9 cellular contexts compared by ENCODE assay signal in the genomic region with DNA sequence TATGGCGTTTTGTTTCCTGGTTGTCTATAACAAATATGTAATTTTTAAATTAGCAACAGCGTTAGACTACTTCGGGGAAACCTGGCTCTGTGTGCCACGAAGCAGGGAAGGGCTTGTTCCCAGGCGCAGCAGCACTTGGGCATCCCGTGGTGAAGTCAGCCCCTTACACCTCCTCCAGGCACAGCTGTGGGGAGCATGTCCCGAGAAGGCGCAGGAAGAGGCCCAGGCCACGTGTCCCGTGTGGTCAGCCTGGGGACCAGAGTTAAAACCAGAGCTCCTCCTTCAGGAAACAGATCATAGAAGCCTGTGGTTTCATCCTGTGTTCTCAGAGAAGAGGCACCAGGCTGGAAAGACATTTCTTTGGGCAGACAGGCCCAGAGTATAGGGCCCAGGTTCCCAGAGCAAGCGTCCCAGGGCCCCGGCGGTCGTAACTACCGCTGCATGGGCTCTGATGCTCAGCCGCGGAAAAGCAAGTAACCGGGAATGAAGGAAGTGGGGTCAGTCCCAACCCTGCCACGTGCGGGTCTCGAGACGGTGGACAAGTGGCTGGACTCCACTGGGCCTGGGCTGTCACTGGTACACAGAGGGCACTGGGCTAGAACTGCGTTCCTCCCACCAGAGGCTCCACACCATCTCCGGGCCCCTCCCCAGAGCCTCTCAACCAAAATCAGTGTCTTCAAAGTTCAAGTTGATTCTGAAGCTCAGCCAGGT. TPM values are rescaled to one million over a fixed set of nuclear protein-coding genes. Genes with fewer than 3 reads are reported as not detected.
DNase-seq lines count a peak whose midpoint lies in the region; ATAC-seq, FAIRE-seq and TF ChIP-seq lines count a peak whose summit lies in the region.
"Had no signal": no experiment of that assay in that cellular context is flagged by ENCODE, and none has a peak within 500 bp of the region (broad histone marks: within the 10 kb centered on the region; RNA-seq: fewer than 3 reads in every experiment).

No MANE protein-coding gene starts in this region.

- no peak for TF ChIP-seq CTCF in CD4-positive, alpha-beta T cell (IDR thresholded peaks at IDR 0.05)
- TF ChIP-seq CTCF in GM23338 (conservative IDR thresholded peaks at IDR 0.05; ENCODE audit: low read depth in 2 of 2): no peak

- H3K4me2 ChIP-seq in GM23338: no peak overlapping the region
- H3K4me2 ChIP-seq: KMS-11 had no signal

- peaks cover 8% of the 10 kb centered on the region for H3K36me3 Mint-ChIP-seq in CD4-positive, alpha-beta T cell (ENCODE audit: low read depth)
- H3K36me3 Mint-ChIP-seq in GM23338 (ENCODE audit: low read depth): peaks cover 21% of the 10 kb centered on the region
- no peaks in the 10 kb centered on the region for H3K36me3 Mint-ChIP-seq in natural killer cell treated with Interleukin-12 subunit alpha and Interleukin-12 subunit beta and Interleukin-15 and Interleukin-18, amount 100 ng/mL, for 72 hours

- no peaks in the 10 kb centered on the region for H3K9me3 Mint-ChIP-seq in CD4-positive, alpha-beta T cell
- no peaks in the 10 kb centered on the region for H3K9me3 Mint-ChIP-seq in GM23338
- no peaks in the 10 kb centered on the region for H3K9me3 Mint-ChIP-seq in natural killer cell treated with Interleukin-12 subunit alpha and Interleukin-12 subunit beta and Interleukin-15 and Interleukin-18, amount 100 ng/mL, for 72 hours

- H3K27ac Mint-ChIP-seq in CD4-positive, alpha-beta T cell: peak overlapping the region; percentile 2
- no peak overlapping the region for H3K27ac Mint-ChIP-seq in GM23338
- peak overlapping the region; percentile 57 to 74 for H3K27ac Mint-ChIP-seq in natural killer cell treated with Interleukin-12 subunit alpha and Interleukin-12 subunit beta and Interleukin-15 and Interleukin-18, amount 100 ng/mL, for 72 hours

- POLR2A ChIA-PET in CD4-positive, alpha-beta T cell (lab: Charles Lee): no interaction called here

- in situ Hi-C loops in HAP-1 (cut with MboI; ENCODE audit: low sequenced_read_pairs): no loop called here

- no peak overlapping the region for H3K27ac ChIP-seq in CD4-positive, alpha-beta T cell (ENCODE audit: low read depth, low read length)
- H3K27ac ChIP-seq in GM23338 (ENCODE audit: low read depth): 0 out of 2 replicates have a peak overlapping the region, but pooled peaks have one; percentile 30
- H3K27ac ChIP-seq: KMS-11 had no signal

- H3K4me3 ChIP-seq in GM23338: no peak overlapping the region
- H3K4me3 ChIP-seq in HAP-1: no peak overlapping the region

- CTCF ChIA-PET in CD4-positive, alpha-beta T cell (lab: Charles Lee): interaction anchor here (0.7 kb wide), 1 partner anchor 440 kb away, joined by 3 read pairs; no protein-coding TSS in a partner anchor

- H3K4me1 ChIP-seq in GM23338 (ENCODE audit: insufficient read depth) (no peaks in the 10 kb centered on the region), HAP-1 (no peaks in the 10 kb centered on the region)

- H3K27me3 Mint-ChIP-seq in CD4-positive, alpha-beta T cell: no peaks in the 10 kb centered on the region
- peaks cover 14% of the 10 kb centered on the region for H3K27me3 Mint-ChIP-seq in GM23338 (ENCODE audit: insufficient read depth, low read depth, poor library complexity)
- no peaks in the 10 kb centered on the region for H3K27me3 Mint-ChIP-seq in natural killer cell treated with Interleukin-12 subunit alpha and Interleukin-12 subunit beta and Interleukin-15 and Interleukin-18, amount 100 ng/mL, for 72 hours

- no peak overlapping the region for H3K4me3 Mint-ChIP-seq in CD4-positive, alpha-beta T cell
- no peak overlapping the region for H3K4me3 Mint-ChIP-seq in GM23338
- H3K4me3 Mint-ChIP-seq in natural killer cell treated with Interleukin-12 subunit alpha and Interleukin-12 subunit beta and Interleukin-15 and Interleukin-18, amount 100 ng/mL, for 72 hours: peak overlapping the region; percentile 70

- no peaks in the 10 kb centered on the region for H3K9me2 ChIP-seq in GM23338 (ENCODE audit: insufficient read depth)

- FAIRE-seq in endometrium (lab: Jason Lieb, UNC): peak; percentile 43

- H2AFZ ChIP-seq in GM23338: no peak overlapping the region

- no peak for ATAC-seq in CD4-positive, alpha-beta T cell (ENCODE audit: poor library complexity)
- peak; percentile 5; the same call in 1 of the 3 replicates for ATAC-seq in GM23338
- ATAC-seq in natural killer cell treated with Interleukin-12 subunit alpha and Interleukin-12 subunit beta and Interleukin-15 and Interleukin-18, amount 100 ng/mL, for 72 hours: peak; percentile 75 to 88

- no peaks in the 10 kb centered on the region for H3K9me3 ChIP-seq in CD4-positive, alpha-beta T cell (ENCODE audit: control insufficient read depth, low read length)
- H3K9me3 ChIP-seq in HAP-1: no peaks in the 10 kb centered on the region

- no peaks in the 10 kb centered on the region; the same call in 1 of the 2 replicates for H4K20me1 ChIP-seq in GM23338 (replicated peaks; ENCODE audit: insufficient read depth)

- H3F3A ChIP-seq in GM23338 (replicated peaks; ENCODE audit: low read depth): no peaks in the 10 kb centered on the region

- intact Hi-C loops in CD4-positive, alpha-beta T cell (cut with DNase I, micrococcal nuclease): loop anchor here in 1 of 2 experiments (10.0 kb wide), 1 partner anchor 744 kb away; the partner anchor contains the start of gene INTS1

- peaks cover 12% of the 10 kb centered on the region for H3K4me1 Mint-ChIP-seq in CD4-positive, alpha-beta T cell (ENCODE audit: low read depth)
- peaks cover 3% of the 10 kb centered on the region; the same call in 2 of the 3 replicates for H3K4me1 Mint-ChIP-seq in GM23338
- H3K4me1 Mint-ChIP-seq in natural killer cell treated with Interleukin-12 subunit alpha and Interleukin-12 subunit beta and Interleukin-15 and Interleukin-18, amount 100 ng/mL, for 72 hours (ENCODE audit: low read depth in 2 of 2): peaks cover 19 to 26% of the 10 kb centered on the region in 2 donors

- no peaks in the 10 kb centered on the region for H3K27me3 ChIP-seq in CD4-positive, alpha-beta T cell (ENCODE audit: control insufficient read depth, insufficient read depth, low read length)
- H3K27me3 ChIP-seq in GM23338 (ENCODE audit: insufficient read depth) (no peaks in the 10 kb centered on the region), HAP-1 (ENCODE audit: low read depth) (no peaks in the 10 kb centered on the region)

- no peak for DNase-seq in CD4-positive, alpha-beta T cell
- DNase-seq in GM23338 (ENCODE audit: low spot score): peak; percentile 52
- DNase-seq in SIG-M5 treated with dmso at 0.1 percent for 504 hours (lab: John Stamatoyannopoulos, UW; ENCODE audit: unreplicated experiment): peak; percentile 51
- peak; percentile 76 for DNase-seq in natural killer cell treated with Interleukin-12 subunit alpha and Interleukin-12 subunit beta and Interleukin-15 and Interleukin-18, amount 100 ng/mL, for 72 hours (ENCODE audit: low spot score)
- DNase-seq in middle frontal gyrus (ENCODE audit: extremely low spot score, low spot score): no peak
- no peak for DNase-seq in NCI-H2029 treated with DMSO at 0.1 percent for 48 hours (lab: John Stamatoyannopoulos, UW)
- no peak for DNase-seq in HAP-1 (ENCODE audit: low spot score in 2 of 2)

- H3K36me3 ChIP-seq in GM23338 (ENCODE audit: insufficient read depth) (no peaks in the 10 kb centered on the region; the same call in 1 of the 2 replicates), HAP-1 (replicated peaks) (no peaks in the 10 kb centered on the region; the same call in none of the 2 replicates)

- peaks cover under 1% of the 10 kb centered on the region; the same call in 1 of the 2 replicates for H3K79me2 ChIP-seq in GM23338 (replicated peaks; ENCODE audit: insufficient read depth)

TF ChIP-seq in GM23338, 12 proteins besides CTCF, POLR2A, EP300 and RAD21:
- TF ChIP-seq CREB1 (CRISPR knock-in tag; IDR thresholded peaks at IDR 0.05; ENCODE audit: low read depth): no peak
- no peak for TF ChIP-seq POLR2AphosphoS5 (IDR thresholded peaks at IDR 0.05; ENCODE audit: low read depth)
- no peak for TF ChIP-seq JUNB (IDR thresholded peaks at IDR 0.05; ENCODE audit: unreplicated experiment)

RNA-seq across cellular contexts. Expression of gene NUDT1, which starts 7.1 kb away (rescaled TPM):
- 10 to 100 TPM; 12.8 to 13.0 TPM for total RNA-seq in CD4-positive, alpha-beta T cell
- 54.5 and 66.8 TPM in 2 replicates for total RNA-seq in GM23338 (2014; rRNA removed; shearing (Covaris generic))
- polyA plus RNA-seq in GM23338 (2016; fragmentation: Nextera tagmentation; extraction: Ambion mirVana): 151 and 163 TPM in 2 replicates
- total RNA-seq in natural killer cell treated with Interleukin-12 subunit alpha and Interleukin-12 subunit beta and Interleukin-15 and Interleukin-18, amount 100 ng/mL, for 72 hours: 10 to 100 TPM; 31.7 to 65.2 TPM

RNA-seq across cellular contexts. Expression of gene MRM2, which starts 7.1 kb away (rescaled TPM):
- total RNA-seq in CD4-positive, alpha-beta T cell: 1 to 10 TPM; 3.6 to 3.7 TPM
- total RNA-seq in GM23338 (2014; rRNA removed; shearing (Covaris generic)): 25.3 and 30.0 TPM in 2 replicates
- 37.8 and 41.1 TPM in 2 replicates for polyA plus RNA-seq in GM23338 (2016; fragmentation: Nextera tagmentation; extraction: Ambion mirVana)
- 10 to 100 TPM; 30.0 to 34.5 TPM for total RNA-seq in natural killer cell treated with Interleukin-12 subunit alpha and Interleukin-12 subunit beta and Interleukin-15 and Interleukin-18, amount 100 ng/mL, for 72 hours

RNA-seq across cellular contexts. Expression of gene MAD1L1, which starts 16.4 kb away (rescaled TPM):
- 100 to 1,000 TPM; 157 to 160 TPM for total RNA-seq in CD4-positive, alpha-beta T cell
- total RNA-seq in GM23338 (2014; rRNA removed; shearing (Covaris generic)): 59.3 and 87.1 TPM in 2 replicates
- 40.3 and 42.9 TPM in 2 replicates for polyA plus RNA-seq in GM23338 (2016; fragmentation: Nextera tagmentation; extraction: Ambion mirVana)
- total RNA-seq in natural killer cell treated with Interleukin-12 subunit alpha and Interleukin-12 subunit beta and Interleukin-15 and Interleukin-18, amount 100 ng/mL, for 72 hours: 10 to 100 TPM; 39.5 to 79.4 TPM

Comparison
In these comparisons a context has a peak if more than half of its experiments do, and no peak if none do; other contexts are left out.
1. DNase-seq: peak in GM23338 (single experiment), SIG-M5 treated with dmso at 0.1 percent for 504 hours (single experiment) and natural killer cell treated with Interleukin-12 subunit alpha and Interleukin-12 subunit beta and Interleukin-15 and Interleukin-18, amount 100 ng/mL, for 72 hours (single experiment); none in CD4-positive, alpha-beta T cell (0 of 10), middle frontal gyrus (single experiment), NCI-H2029 treated with DMSO at 0.1 percent for 48 hours (single experiment) and HAP-1 (0 of 2).